ENCODE assay signal across 8 cellular contexts in the genomic region with DNA sequence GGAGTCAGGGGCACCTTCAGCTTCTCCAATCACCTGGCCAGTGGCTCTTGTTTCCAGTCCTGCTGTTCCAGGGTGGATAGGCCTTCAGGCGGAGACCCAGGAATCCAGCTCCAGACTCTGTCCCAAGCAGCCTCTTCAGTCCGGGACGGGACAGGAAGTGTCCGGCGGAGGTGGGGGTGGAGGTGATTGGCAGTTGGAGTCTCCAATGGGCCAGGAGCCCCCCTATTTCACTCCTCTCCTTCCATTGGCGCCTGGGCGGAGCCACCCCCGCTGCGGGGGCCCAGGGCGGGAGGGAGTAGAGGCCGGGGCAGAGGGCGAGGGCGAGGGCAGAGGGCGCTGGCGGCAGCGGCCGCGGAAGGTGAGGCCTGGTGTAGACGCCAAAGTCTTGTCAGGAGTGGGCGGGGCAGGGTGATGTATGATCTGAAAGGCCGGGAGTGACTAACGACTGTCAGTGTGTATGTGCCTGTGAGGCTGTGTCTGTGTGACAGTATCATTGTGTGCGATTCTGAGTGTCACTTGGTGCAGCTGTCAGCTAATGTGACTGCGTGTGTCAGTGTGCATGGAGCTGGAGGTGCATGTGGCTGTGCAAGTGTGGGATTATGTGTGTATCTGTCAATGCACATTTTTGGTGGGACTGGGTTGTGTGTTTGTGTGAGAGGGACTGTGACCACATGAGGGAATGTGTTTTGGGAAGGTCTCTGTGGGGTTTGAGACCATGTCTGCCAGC. TPM values are rescaled to one million over a fixed set of nuclear protein-coding genes. Genes with fewer than 3 reads are reported as not detected.
A peak's percentile ranks its signal among the peaks of the same experiment; 100 is the strongest.
DNase-seq lines count a peak whose midpoint lies in the region; ATAC-seq and TF ChIP-seq lines count a peak whose summit lies in the region.

Gene IL11RA, plus strand, starts transcription at position 310 of the 727 bp plus-strand sequence. CDS start 3,033 bp downstream, outside the sequence.

- no peak within 1 kb of the TSS for H3K4me3 Mint-ChIP-seq in T-cell

- H3K27me3 ChIP-seq in AG04450 (ENCODE audit: control insufficient read depth, insufficient read depth, low read length) (no peaks in the 10 kb centered on the region), brain microvascular endothelial cell (replicated peaks) (no peaks in the 10 kb centered on the region)

- no peaks in the 10 kb centered on the region for H3K27me3 Mint-ChIP-seq in T-cell

- H3K36me3 Mint-ChIP-seq in T-cell: peaks cover 25% of the 10 kb centered on the region

- H3K27ac Mint-ChIP-seq in T-cell: peak within 1 kb of the TSS; percentile 17 to 68

- H3K27ac ChIP-seq in AG04450 (ENCODE audit: low read depth, low read length) (no peak within 1 kb of the TSS), brain microvascular endothelial cell (peak within 1 kb of the TSS; percentile 15)

- TF ChIP-seq CTCF in AG04450 (IDR thresholded peaks at IDR 0.05; ENCODE audit: low read depth, low read length) (no peak), brain microvascular endothelial cell (IDR thresholded peaks at IDR 0.05; ENCODE audit: low read depth, low read length, missing control alignments) (no peak)

- in situ Hi-C loops in brain microvascular endothelial cell (cut with HindIII; ENCODE audit: low pct_ligation_motif_present, low sequenced_read_pairs): no loop called here

- no peaks in the 10 kb centered on the region for H3K9me3 ChIP-seq in AG04450 (ENCODE audit: control insufficient read depth, insufficient read depth, low read length)

- CTCF ChIA-PET in AG04450 (lab: Charles Lee): interaction anchor here (2.5 kb wide), 1 partner anchor 17 kb away, joined by 5 read pairs; no protein-coding TSS in a partner anchor
- CTCF ChIA-PET in HEK293T (lab: Yijun Ruan, JAX): no interaction called here
- CTCF ChIA-PET in T-cell (lab: Charles Lee): interaction anchor here in 1 of 2 donors (1.3 kb wide), 1 partner anchor 18 kb away, joined by 4 read pairs; no protein-coding TSS in a partner anchor

- peaks cover 10% of the 10 kb centered on the region for H3K36me3 ChIP-seq in brain microvascular endothelial cell (replicated peaks)

- POLR2A ChIA-PET in AG04450 (lab: Yijun Ruan, JAX): interaction anchor here (0.9 to 2.0 kb wide), 2 partner anchors 10 to 13 kb away, joined by 3 to 6 read pairs; partner anchors contain the start of gene CCL27
- POLR2A ChIA-PET in HEK293T (lab: Yijun Ruan, JAX): interaction anchor here (1.3 to 1.6 kb wide), 2 partner anchors 9 to 14 kb away, joined by 5 read pairs; partner anchors contain the start of gene SIGMAR1
- POLR2A ChIA-PET in T-cell (lab: Charles Lee): no interaction called here

- H3K9me3 Mint-ChIP-seq in T-cell: no peaks in the 10 kb centered on the region

- ATAC-seq in T-cell (replicated peaks in 1 of 4): peak; percentile 38 to 58 (median 45)
- no peak for ATAC-seq in HG03432 (IDR thresholded peaks at IDR 0.05; ENCODE audit: unreplicated experiment)

- DNase-seq in AG04450 (ENCODE audit: low read depth, low spot score): no peak
- DNase-seq in HEK293T (ENCODE audit: extremely low spot score): peak; percentile 74
- DNase-seq in T-cell: peak in 5 of 34 experiments; percentile 21 to 43 (median 30)
- peak; percentile 75 for DNase-seq in brain microvascular endothelial cell
- DNase-seq in renal cortical epithelial cell (ENCODE audit: low read depth): peak; percentile 62
- DNase-seq in cerebellar nuclear complex (lab: John Stamatoyannopoulos, UW): no peak

- H3K4me3 ChIP-seq in AG04450 (ENCODE audit: low read depth, low read length) (peak within 1 kb of the TSS; percentile 64), brain microvascular endothelial cell (ENCODE audit: low read depth, low read length) (peak within 1 kb of the TSS; percentile 48), iPS-11a (ENCODE audit: low read depth, low read length) (peak within 1 kb of the TSS; percentile 44)

- H3K4me1 Mint-ChIP-seq in T-cell: peaks cover 36 to 62% (median 59%) of the 10 kb centered on the region in 3 donors

TF ChIP-seq in HEK293T, 16 proteins besides CTCF, POLR2A, EP300 and RAD21:
- TF ChIP-seq ELF4 (IDR thresholded peaks at IDR 0.05) (0 out of 2 replicates have a peak, but pooled peaks have one; percentile 7), TARDBP (IDR thresholded peaks at IDR 0.05) (peak; percentile 93; the same call in 1 of the 2 replicates), PKNOX1 (IDR thresholded peaks at IDR 0.05) (peak; percentile 97), FOXK2 (IDR thresholded peaks at IDR 0.05) (no peak), L3MBTL2 (conservative IDR thresholded peaks at IDR 0.05) (0 out of 2 replicates have a peak, but pooled peaks have one; percentile 32), SP1 (IDR thresholded peaks at IDR 0.05) (no peak)
TF ChIP-seq in HEK293T: peak in this region for 4.

RNA-seq across cellular contexts. Expression of gene IL11RA, which starts in this region (rescaled TPM):
- 14.6 and 19.0 TPM in 2 replicates for polyA plus RNA-seq in AG04450 (2011; rRNA removed)
- polyA minus RNA-seq in AG04450 (2011; rRNA and poly(A)+ RNA removed): 13.8 and 15.7 TPM in 2 replicates
- total RNA-seq in T-cell (100 to 1,000 TPM; 166 to 220 (median 180) TPM), renal cortical epithelial cell (4.2 and 4.5 TPM in 2 replicates)

Comparison
In these comparisons a context has a peak if more than half of its experiments do, and no peak if none do; other contexts are left out.
1. RNA of gene IL11RA (total RNA-seq): 166 to 220 TPM in T-cell; 4.2 to 4.5 TPM in renal cortical epithelial cell; every median in the first group is over 10 times any median in the second.
2. DNase-seq: peak in HEK293T (single experiment), brain microvascular endothelial cell (single experiment) and renal cortical epithelial cell (single experiment); none in AG04450 (single experiment) and cerebellar nuclear complex (0 of 2).
3. POLR2A ChIA-PET loops: an anchor here in AG04450 (0.9 to 2.0 kb wide) and HEK293T (1.3 to 1.6 kb wide); none called in T-cell.
4. Peak in every context shown above with its lines, with median percentiles within 50 percentile points of each other: H3K4me3 ChIP-seq.